Comparison of ENCODE assay signal across 1 cellular context in genomic region chr22:30308096-30308495, GRCh38.
TF ChIP-seq lines count a peak whose summit lies in the region.

No MANE protein-coding gene starts in this region.

TF ChIP-seq in HCT116, 20 proteins besides CTCF, POLR2A, EP300 and RAD21 (continued from another document):
- TF ChIP-seq REST (IDR thresholded peaks at IDR 0.05; ENCODE audit: low read depth), result no peak
- no peak for TF ChIP-seq EZH2 (IDR thresholded peaks at IDR 0.05)
- no peak for TF ChIP-seq MAX (IDR thresholded peaks at IDR 0.05)
- TF ChIP-seq ZFX (IDR thresholded peaks at IDR 0.05), result no peak
- TF ChIP-seq ATF3 (IDR thresholded peaks at IDR 0.05), result no peak
- no peak for TF ChIP-seq POLR2AphosphoS5 (IDR thresholded peaks at IDR 0.05; ENCODE audit: low read depth, low read length)
- TF ChIP-seq ZBTB33 (IDR thresholded peaks at IDR 0.05; ENCODE audit: extremely low read depth, insufficient replicate concordance, low read length), result no peak
- no peak for TF ChIP-seq SP1 (IDR thresholded peaks at IDR 0.05; ENCODE audit: low read depth)
- TF ChIP-seq YY1 (IDR thresholded peaks at IDR 0.05; ENCODE audit: extremely low read depth, insufficient replicate concordance, low read depth, low read length), result no peak
- no peak for TF ChIP-seq EGR1 (IDR thresholded peaks at IDR 0.05; ENCODE audit: low read depth)
